ENCODE assay signal across 1 cellular context in genomic region chr17:29931253-29931932, GRCh38.
TF ChIP-seq lines count a peak whose summit lies in the region.

No MANE protein-coding gene starts in this region.

TF ChIP-seq in H1, 55 proteins besides CTCF, POLR2A, EP300 and RAD21 (continued from another document):
- TF ChIP-seq SIN3A (conservative IDR thresholded peaks at IDR 0.05 in 1 of 2, IDR thresholded peaks at IDR 0.05 in 1 of 2; ENCODE audit: low read depth in 1 of 2, low read length in 2 of 2) (no peak; a peak in 1 of 4 replicates), E2F6 (IDR thresholded peaks at IDR 0.05) (no peak), CHD2 (IDR thresholded peaks at IDR 0.05; ENCODE audit: low read length) (no peak), BCL11A (IDR thresholded peaks at IDR 0.05; ENCODE audit: low read depth in 2 of 2, low read length in 2 of 2) (no peak), HDAC2 (IDR thresholded peaks at IDR 0.05; ENCODE audit: borderline replicate concordance in 1 of 2, low read depth in 2 of 2, low read length in 2 of 2) (no peak), SUZ12 (IDR thresholded peaks at IDR 0.05; ENCODE audit: low read length) (no peak), CBX8 (IDR thresholded peaks at IDR 0.05; ENCODE audit: borderline replicate concordance, low read depth, low read length) (no peak), GABPA (IDR thresholded peaks at IDR 0.05; ENCODE audit: borderline replicate concordance, insufficient read depth, low read length) (no peak), SIRT6 (IDR thresholded peaks at IDR 0.05; ENCODE audit: low read length) (no peak), HDAC6 (IDR thresholded peaks at IDR 0.05; ENCODE audit: low read depth, low read length) (no peak), USF2 (IDR thresholded peaks at IDR 0.05; ENCODE audit: low read length) (no peak), SP4 (IDR thresholded peaks at IDR 0.05; ENCODE audit: low read length) (no peak)
